In the genomic region with DNA sequence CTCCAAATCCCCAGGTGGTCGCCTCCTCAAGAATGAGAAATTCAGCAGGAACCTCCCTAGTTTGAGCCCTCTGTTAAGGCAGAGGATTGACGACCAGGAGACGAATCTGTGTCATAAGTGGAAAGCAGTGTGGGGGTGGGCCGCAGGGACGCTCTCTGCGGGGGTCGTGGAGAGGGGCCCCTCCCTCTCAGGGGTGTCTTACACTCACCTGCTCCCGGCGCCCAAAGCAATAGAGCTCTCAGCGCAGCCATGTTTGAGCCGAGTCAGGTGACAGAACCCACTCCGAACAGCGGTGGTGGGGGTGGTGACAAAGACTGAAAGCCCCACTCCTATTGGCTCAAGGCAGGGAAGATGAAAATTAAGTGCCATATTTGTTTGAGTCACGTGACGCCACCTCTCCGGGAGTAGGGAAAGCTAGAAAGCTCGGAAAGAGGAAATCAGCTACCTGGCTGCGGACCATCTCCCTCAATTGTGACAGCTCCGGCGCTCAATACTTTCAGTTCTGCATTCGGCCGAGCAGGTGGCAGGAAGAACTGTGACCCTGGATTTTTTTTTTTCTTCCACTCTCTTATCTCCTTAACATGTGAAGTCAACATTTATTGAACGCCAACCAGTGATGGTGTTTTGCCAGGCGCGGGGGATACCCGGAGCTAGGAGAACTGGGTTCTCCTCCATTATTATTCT, we compare ENCODE assay signal across 1 cellular context.
A peak's percentile ranks its signal among the peaks of the same experiment; 100 is the strongest.
TF ChIP-seq lines count a peak whose summit lies in the region.

A gene (minus strand): TSS at position 265 of the 684 bp plus-strand sequence. CDS start 627 bp downstream, outside the sequence.

TF ChIP-seq in H1, 55 proteins besides CTCF, POLR2A, EP300 and RAD21 (continued from another document):
- peak; percentile 33 for TF ChIP-seq ASH2L (IDR thresholded peaks at IDR 0.05; ENCODE audit: low read length)
- TF ChIP-seq SAP30 (IDR thresholded peaks at IDR 0.05; ENCODE audit: insufficient read depth, insufficient replicate concordance, low read length): no peak
- TF ChIP-seq, protein P1, sequence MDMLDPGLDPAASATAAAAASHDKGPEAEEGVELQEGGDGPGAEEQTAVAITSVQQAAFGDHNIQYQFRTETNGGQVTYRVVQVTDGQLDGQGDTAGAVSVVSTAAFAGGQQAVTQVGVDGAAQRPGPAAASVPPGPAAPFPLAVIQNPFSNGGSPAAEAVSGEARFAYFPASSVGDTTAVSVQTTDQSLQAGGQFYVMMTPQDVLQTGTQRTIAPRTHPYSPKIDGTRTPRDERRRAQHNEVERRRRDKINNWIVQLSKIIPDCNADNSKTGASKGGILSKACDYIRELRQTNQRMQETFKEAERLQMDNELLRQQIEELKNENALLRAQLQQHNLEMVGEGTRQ (IDR thresholded peaks at IDR 0.05; ENCODE audit: low read length): peak; percentile 97
- TF ChIP-seq, protein P2, sequence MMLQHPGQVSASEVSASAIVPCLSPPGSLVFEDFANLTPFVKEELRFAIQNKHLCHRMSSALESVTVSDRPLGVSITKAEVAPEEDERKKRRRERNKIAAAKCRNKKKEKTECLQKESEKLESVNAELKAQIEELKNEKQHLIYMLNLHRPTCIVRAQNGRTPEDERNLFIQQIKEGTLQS (IDR thresholded peaks at IDR 0.05; ENCODE audit: insufficient read depth, low read depth, low read length): peak; percentile 83
- TF ChIP-seq, protein P3, sequence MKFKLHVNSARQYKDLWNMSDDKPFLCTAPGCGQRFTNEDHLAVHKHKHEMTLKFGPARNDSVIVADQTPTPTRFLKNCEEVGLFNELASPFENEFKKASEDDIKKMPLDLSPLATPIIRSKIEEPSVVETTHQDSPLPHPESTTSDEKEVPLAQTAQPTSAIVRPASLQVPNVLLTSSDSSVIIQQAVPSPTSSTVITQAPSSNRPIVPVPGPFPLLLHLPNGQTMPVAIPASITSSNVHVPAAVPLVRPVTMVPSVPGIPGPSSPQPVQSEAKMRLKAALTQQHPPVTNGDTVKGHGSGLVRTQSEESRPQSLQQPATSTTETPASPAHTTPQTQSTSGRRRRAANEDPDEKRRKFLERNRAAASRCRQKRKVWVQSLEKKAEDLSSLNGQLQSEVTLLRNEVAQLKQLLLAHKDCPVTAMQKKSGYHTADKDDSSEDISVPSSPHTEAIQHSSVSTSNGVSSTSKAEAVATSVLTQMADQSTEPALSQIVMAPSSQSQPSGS (IDR thresholded peaks at IDR 0.05; ENCODE audit: low read length): no peak
- peak; percentile 66 for TF ChIP-seq POLR2AphosphoS5 (IDR thresholded peaks at IDR 0.05; ENCODE audit: low read depth, low read length)
- no peak for TF ChIP-seq TEAD4 (IDR thresholded peaks at IDR 0.05; ENCODE audit: low read depth, low read length)
- TF ChIP-seq SIN3A (conservative IDR thresholded peaks at IDR 0.05 in 1 of 2, IDR thresholded peaks at IDR 0.05 in 1 of 2; ENCODE audit: low read depth in 1 of 2, low read length in 2 of 2): peak; percentile 95 to 98
- TF ChIP-seq PHF8 (conservative IDR thresholded peaks at IDR 0.05; ENCODE audit: low read depth, low read length): peak; percentile 67
- TF ChIP-seq TCF12 (IDR thresholded peaks at IDR 0.05; ENCODE audit: low read depth, low read length): no peak
- TF ChIP-seq SP1 (IDR thresholded peaks at IDR 0.05; ENCODE audit: low read depth, low read length): peak; percentile 96
- TF ChIP-seq, protein P4, sequence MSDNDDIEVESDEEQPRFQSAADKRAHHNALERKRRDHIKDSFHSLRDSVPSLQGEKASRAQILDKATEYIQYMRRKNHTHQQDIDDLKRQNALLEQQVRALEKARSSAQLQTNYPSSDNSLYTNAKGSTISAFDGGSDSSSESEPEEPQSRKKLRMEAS (IDR thresholded peaks at IDR 0.05): 0 out of 2 replicates have a peak, but pooled peaks have one; percentile 32
- TF ChIP-seq HDAC2 (IDR thresholded peaks at IDR 0.05; ENCODE audit: borderline replicate concordance in 1 of 2, low read depth in 2 of 2, low read length in 2 of 2): peak; percentile 47 to 74; a peak in 1 of 4 replicates
- TF ChIP-seq KDM5A (IDR thresholded peaks at IDR 0.05; ENCODE audit: low read length): peak; percentile 99
- no peak for TF ChIP-seq HDAC6 (IDR thresholded peaks at IDR 0.05; ENCODE audit: low read depth, low read length)
TF ChIP-seq in H1: peak in this region for 20.
